Comparison of ENCODE assay signal across 8 cellular contexts in genomic region chr21:31132574-31133242, GRCh38.
A peak's percentile ranks its signal among the peaks of the same experiment; 100 is the strongest.
DNase-seq lines count a peak whose midpoint lies in the region; ATAC-seq and TF ChIP-seq lines count a peak whose summit lies in the region.

No MANE protein-coding gene starts in this region.

- H3K4me3 Mint-ChIP-seq in osteocyte (ENCODE audit: unreplicated experiment), result no peak overlapping the region

- intact Hi-C loops in spleen (cut with DNase I; ENCODE audit: low total_unique reads), result no loop called here

- DNase-seq in T-helper 1 cell (peak in 4 of 5 donors; percentile 38 to 95 (median 56)), caudate nucleus (lab: John Stamatoyannopoulos, UW) (no peak), retina (no peak), osteocyte (ENCODE audit: extremely low spot score, unreplicated experiment) (no peak), spleen (no peak)
- peak; percentile 73 for DNase-seq in stimulated activated CD8-positive, alpha-beta memory T cell treated with anti-CD3 and anti-CD28 coated beads, Interleukin-4, amount 100 ng/mL, for 48 hours

- H3K9me3 ChIP-seq in spleen, result no peaks in the 10 kb centered on the region

- peak overlapping the region; percentile 1 for H3K27ac ChIP-seq in caudate nucleus (ENCODE audit: low read depth, low read length)
- no peak overlapping the region for H3K27ac ChIP-seq in spleen

- no peak overlapping the region for H3K4me3 ChIP-seq in spleen

- no peak overlapping the region for H3K27ac Mint-ChIP-seq in osteocyte (ENCODE audit: unreplicated experiment)

- no peaks in the 10 kb centered on the region for H3K9me3 Mint-ChIP-seq in osteocyte (ENCODE audit: unreplicated experiment)

- TF ChIP-seq CTCF in osteocyte (IDR thresholded peaks at IDR 0.05) (no peak), spleen (IDR thresholded peaks at IDR 0.05 in 8 of 11, conservative IDR thresholded peaks at IDR 0.05 in 3 of 11) (no peak)

- no peaks in the 10 kb centered on the region for H3K4me1 Mint-ChIP-seq in osteocyte (ENCODE audit: unreplicated experiment)

- no peaks in the 10 kb centered on the region for H3K27me3 Mint-ChIP-seq in osteocyte (ENCODE audit: unreplicated experiment)

- H3K36me3 ChIP-seq in spleen, result peaks cover 0 to 8% (median 0%) of the 10 kb centered on the region in 6 donors

- H3K27me3 ChIP-seq in spleen (replicated peaks in 1 of 7), result peaks cover 0 to 4% (median 0%) of the 10 kb centered on the region in 7 donors

- 38 to 46% (median 41%) methylated on average over 11 of the region's 11 CpGs for WGBS in spleen, 5 donors

- no peak for TF ChIP-seq POLR2A in spleen (IDR thresholded peaks at IDR 0.05)

- H3K4me1 ChIP-seq in spleen, result peaks cover 0 to 15% (median 6%) of the 10 kb centered on the region in 6 donors

- peaks cover 5% of the 10 kb centered on the region for H3K36me3 Mint-ChIP-seq in osteocyte (ENCODE audit: unreplicated experiment)

- ATAC-seq in GM18498 (IDR thresholded peaks at IDR 0.05; ENCODE audit: unreplicated experiment) (peak; percentile 78), HG02759 (IDR thresholded peaks at IDR 0.05; ENCODE audit: unreplicated experiment) (peak; percentile 65)

Comparison
In these comparisons a context has a peak if more than half of its experiments do, and no peak if none do; other contexts are left out.
1. DNase-seq: peak in T-helper 1 cell (4 of 5) and stimulated activated CD8-positive, alpha-beta memory T cell treated with anti-CD3 and anti-CD28 coated beads, Interleukin-4, amount 100 ng/mL, for 48 hours (single experiment); none in caudate nucleus (0 of 61), retina (single experiment), osteocyte (single experiment) and spleen (single experiment).